29 cellular contexts compared by ENCODE assay signal in the genomic region with DNA sequence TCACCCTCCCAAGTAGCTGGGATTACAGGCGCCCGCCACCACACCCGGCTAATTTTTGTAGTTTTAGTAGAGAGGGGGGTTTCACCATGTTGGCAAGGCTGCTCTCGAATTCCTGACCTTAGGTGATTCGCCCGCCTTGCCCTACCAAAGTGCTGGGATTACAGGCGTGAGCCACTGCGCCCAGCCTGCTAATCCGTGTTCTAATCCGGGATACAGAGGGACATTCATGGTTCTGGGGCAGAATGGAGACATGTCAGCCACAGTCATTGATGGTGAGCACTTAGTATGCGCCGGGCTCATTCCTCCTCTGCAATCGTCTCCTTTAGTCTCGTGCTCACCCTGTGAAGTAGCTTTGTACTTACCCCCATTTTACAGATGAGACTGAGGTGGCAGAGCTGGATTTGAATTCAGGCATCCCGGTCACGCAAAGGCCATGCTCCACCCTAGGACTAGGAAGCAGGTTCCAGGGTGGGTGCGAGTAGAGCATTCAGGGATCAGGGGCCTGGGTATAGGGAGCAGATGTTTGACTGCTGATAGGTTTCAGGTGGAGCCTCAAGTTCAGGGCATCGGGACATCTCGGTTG. TPM values are rescaled to one million over a fixed set of nuclear protein-coding genes. Genes with fewer than 3 reads are reported as not detected.
DNase-seq lines count a peak whose midpoint lies in the region; ATAC-seq and TF ChIP-seq lines count a peak whose summit lies in the region.
"Had no signal": no experiment of that assay in that cellular context is flagged by ENCODE, and none has a peak within 500 bp of the region (broad histone marks: within the 10 kb centered on the region; RNA-seq: fewer than 3 reads in every experiment).

No MANE protein-coding gene starts in this region.

- no peak for DNase-seq in CD8-positive, alpha-beta T cell
- no peak for DNase-seq in WTC11 (ENCODE audit: low spot score)
- peak; percentile 74 for DNase-seq in osteoblast (ENCODE audit: insufficient read length, low spot score, missing footprints)
- no peak for DNase-seq in effector CD8-positive, alpha-beta T cell (lab: John Stamatoyannopoulos, UW)
- no peak for DNase-seq in suprapubic skin (ENCODE audit: low spot score in 2 of 2)
- no peak for DNase-seq in kidney glomerular epithelial cell (lab: John Stamatoyannopoulos, UW)
- DNase-seq: activated CD4-positive, alpha-beta T cell treated with anti-CD3 and anti-CD28 coated beads, Interleukin-2, amount 10 ng/mL, durations not matched to agents 24 days and 14 days; activated gamma-delta T cell; activated T-cell treated with anti-CD3 and anti-CD28 coated beads, Interleukin-2, amount 50 U/mL, for 24 hours; cerebellar nuclear complex; DMS53; esophagus squamous epithelium; foreskin keratinocyte; head of caudate nucleus; kidney; MM.1S; naive thymus-derived CD4-positive, alpha-beta T cell; NCI-H1105 treated with DMSO at 0.1 percent for 48 hours; NCI-H2029; NCI-H524 treated with DMSO at 0.1 percent for 48 hours; occipital lobe; SHP77 treated with DMSO at 0.1 percent for 48 hours; stimulated activated CD4-positive, alpha-beta T cell treated with anti-CD3 and anti-CD28 coated beads, Interleukin-2, amount 100 ng/mL, for 24 hours; T-helper 9 cell had no signal

- no peak overlapping the region for H2AFZ ChIP-seq in osteoblast (ENCODE audit: low read length)

- POLR2A ChIA-PET in CD8-positive, alpha-beta T cell (lab: Charles Lee), result interaction anchor here (0.7 kb wide), 1 partner anchor 8 kb away, joined by 3 read pairs; a partner anchor contains a TSS
- POLR2A ChIA-PET in WTC11 (lab: Charles Lee), result interaction anchor here (1.0 to 3.0 kb wide), 3 partner anchors 8 to 58 kb away, joined by 3 to 18 read pairs (median 3); a partner anchor contains a TSS

- CTCF ChIA-PET in CD8-positive, alpha-beta T cell (lab: Charles Lee), result no interaction called here
- CTCF ChIA-PET in WTC11 (lab: Charles Lee), result interaction anchor here (0.8 to 1.4 kb wide), 3 partner anchors 8 to 49 kb away, joined by 3 to 5 read pairs (median 4); a partner anchor contains a TSS

- no peak overlapping the region for H3K4me3 ChIP-seq in CD8-positive, alpha-beta T cell (ENCODE audit: low read depth, low read length)
- H3K4me3 ChIP-seq in osteoblast (ENCODE audit: insufficient read depth, low read length) (no peak overlapping the region), suprapubic skin (no peak overlapping the region)
- H3K4me3 ChIP-seq: BLaER1, esophagus squamous epithelium, thoracic aorta had no signal

- H3K36me3 Mint-ChIP-seq in CD8-positive, alpha-beta T cell, result peaks cover 15% of the 10 kb centered on the region
- peaks cover 10% of the 10 kb centered on the region; the same call in 1 of the 2 replicates for H3K36me3 Mint-ChIP-seq in WTC11

- H3K27me3 Mint-ChIP-seq in CD8-positive, alpha-beta T cell (ENCODE audit: low read depth), result no peaks in the 10 kb centered on the region
- peaks cover 18% of the 10 kb centered on the region for H3K27me3 Mint-ChIP-seq in WTC11 (ENCODE audit: low read depth)
- H3K27me3 Mint-ChIP-seq: activated CD4-positive, alpha-beta T cell treated with anti-CD3 and anti-CD28 coated beads, Interleukin-2, amount 10 ng/mL, durations not matched to agents 24 days and 14 days; activated T-cell treated with anti-CD3 and anti-CD28 coated beads, Interleukin-2, amount 50 U/mL, for 24 hours; naive thymus-derived CD4-positive, alpha-beta T cell; stimulated activated naive CD8-positive, alpha-beta T cell treated with anti-CD3 and anti-CD28 coated beads, Interleukin-15, Interleukin-2, amounts not matched to agents 100 ng/mL and 50 ng/mL, for 24 hours had no signal

- no peaks in the 10 kb centered on the region for H3K4me1 ChIP-seq in CD8-positive, alpha-beta T cell (ENCODE audit: insufficient read depth, low read length)
- peaks cover 5% of the 10 kb centered on the region for H3K4me1 ChIP-seq in osteoblast (ENCODE audit: insufficient read depth, low read length)
- peaks cover 42% of the 10 kb centered on the region for H3K4me1 ChIP-seq in suprapubic skin
- H3K4me1 ChIP-seq: foreskin keratinocyte had no signal

- peaks cover 4% of the 10 kb centered on the region for H3K36me3 ChIP-seq in CD8-positive, alpha-beta T cell (ENCODE audit: insufficient read depth, low read length)
- H3K36me3 ChIP-seq in osteoblast (ENCODE audit: insufficient read depth, low read length) (peaks cover 18% of the 10 kb centered on the region), suprapubic skin (peaks cover 18% of the 10 kb centered on the region)

- TF ChIP-seq CTCF in 22Rv1 (IDR thresholded peaks at IDR 0.05) (no peak), WTC11 (IDR thresholded peaks at IDR 0.05) (no peak), osteoblast (IDR thresholded peaks at IDR 0.05; ENCODE audit: extremely low read depth, low read depth, low read length) (no peak), suprapubic skin (IDR thresholded peaks at IDR 0.05) (no peak)
- no peak for TF ChIP-seq CTCF in CD8-positive, alpha-beta T cell (IDR thresholded peaks at IDR 0.05)

- peaks cover 3% of the 10 kb centered on the region for H3K4me1 Mint-ChIP-seq in CD8-positive, alpha-beta T cell (ENCODE audit: low read depth)
- peaks cover 22% of the 10 kb centered on the region for H3K4me1 Mint-ChIP-seq in WTC11
- H3K4me1 Mint-ChIP-seq: activated CD4-positive, alpha-beta T cell treated with anti-CD3 and anti-CD28 coated beads, Interleukin-2, amount 10 ng/mL, durations not matched to agents 24 days and 14 days had no signal

- TF ChIP-seq POLR2A in suprapubic skin (IDR thresholded peaks at IDR 0.05), result no peak

- H4K20me1 ChIP-seq in osteoblast (ENCODE audit: insufficient read depth, low read length), result no peaks in the 10 kb centered on the region
- H4K20me1 ChIP-seq: BLaER1 had no signal

- H3K27me3 ChIP-seq in CD8-positive, alpha-beta T cell (ENCODE audit: insufficient read depth, low read length), result no peaks in the 10 kb centered on the region
- H3K27me3 ChIP-seq in osteoblast (ENCODE audit: insufficient read depth, low read length) (no peaks in the 10 kb centered on the region), suprapubic skin (no peaks in the 10 kb centered on the region)
- H3K27me3 ChIP-seq: BLaER1, esophagus squamous epithelium, foreskin keratinocyte had no signal

- H3K9me3 ChIP-seq in CD8-positive, alpha-beta T cell (ENCODE audit: low read length), result no peaks in the 10 kb centered on the region
- H3K9me3 ChIP-seq in osteoblast (ENCODE audit: low read depth, low read length) (no peaks in the 10 kb centered on the region), suprapubic skin (no peaks in the 10 kb centered on the region)
- H3K9me3 ChIP-seq: BLaER1, esophagus squamous epithelium, thoracic aorta had no signal

- H3K27ac ChIP-seq in 22Rv1 (peak overlapping the region; percentile 17; the same call in 1 of the 2 replicates), osteoblast (ENCODE audit: low read depth, low read length) (no peak overlapping the region), suprapubic skin (no peak overlapping the region)
- H3K27ac ChIP-seq in CD8-positive, alpha-beta T cell (ENCODE audit: low read depth, low read length), result no peak overlapping the region
- H3K27ac ChIP-seq: BLaER1, foreskin keratinocyte, KMS-11 had no signal

- WGBS in suprapubic skin, result 66% methylated on average over 19 of the region's 19 CpGs

- intact Hi-C loops in CD8-positive, alpha-beta T cell (cut with DNase I, micrococcal nuclease), result no loop called here

- TF ChIP-seq EP300 in suprapubic skin (IDR thresholded peaks at IDR 0.05), result no peak

- H3K9me3 Mint-ChIP-seq in CD8-positive, alpha-beta T cell, result no peaks in the 10 kb centered on the region
- no peaks in the 10 kb centered on the region for H3K9me3 Mint-ChIP-seq in WTC11
- H3K9me3 Mint-ChIP-seq: activated CD4-positive, alpha-beta T cell treated with anti-CD3 and anti-CD28 coated beads, Interleukin-2, amount 10 ng/mL, durations not matched to agents 24 days and 14 days; activated T-cell treated with anti-CD3 and anti-CD28 coated beads, Interleukin-2, amount 50 U/mL, for 24 hours; stimulated activated naive CD8-positive, alpha-beta T cell treated with anti-CD3 and anti-CD28 coated beads, Interleukin-15, Interleukin-2, amounts not matched to agents 100 ng/mL and 50 ng/mL, for 24 hours had no signal

- peak overlapping the region; percentile 55 for H3K27ac Mint-ChIP-seq in CD8-positive, alpha-beta T cell
- 0 out of 2 replicates have a peak overlapping the region, but pooled peaks have one; percentile 49 for H3K27ac Mint-ChIP-seq in WTC11
- H3K27ac Mint-ChIP-seq: activated CD4-positive, alpha-beta T cell treated with anti-CD3 and anti-CD28 coated beads, Interleukin-2, amount 10 ng/mL, durations not matched to agents 24 days and 14 days; stimulated activated naive CD8-positive, alpha-beta T cell treated with anti-CD3 and anti-CD28 coated beads, Interleukin-15, Interleukin-2, amounts not matched to agents 100 ng/mL and 50 ng/mL, for 24 hours had no signal

- H3K4me2 ChIP-seq in osteoblast (ENCODE audit: insufficient read depth, low read length), result no peak overlapping the region
- H3K4me2 ChIP-seq: BLaER1, KMS-11 had no signal

- H3K4me3 Mint-ChIP-seq in CD8-positive, alpha-beta T cell, result no peak overlapping the region
- H3K4me3 Mint-ChIP-seq in WTC11, result no peak overlapping the region
- H3K4me3 Mint-ChIP-seq: activated CD4-positive, alpha-beta T cell treated with anti-CD3 and anti-CD28 coated beads, Interleukin-2, amount 10 ng/mL, durations not matched to agents 24 days and 14 days; activated T-cell treated with anti-CD3 and anti-CD28 coated beads, Interleukin-2, amount 50 U/mL, for 24 hours; naive thymus-derived CD4-positive, alpha-beta T cell; stimulated activated naive CD8-positive, alpha-beta T cell treated with anti-CD3 and anti-CD28 coated beads, Interleukin-15, Interleukin-2, amounts not matched to agents 100 ng/mL and 50 ng/mL, for 24 hours had no signal

- no peaks in the 10 kb centered on the region for H3K79me2 ChIP-seq in osteoblast (ENCODE audit: insufficient read depth, low read length)

- no peak for ATAC-seq in CD8-positive, alpha-beta T cell
- ATAC-seq in WTC11, result no peak
- ATAC-seq: foreskin keratinocyte; naive thymus-derived CD4-positive, alpha-beta T cell had no signal

RNA-seq across cellular contexts. Expression of a gene that starts 8.2 kb away (rescaled TPM):
- 1 to 10 TPM; 3.6 to 4.9 TPM for total RNA-seq in CD8-positive, alpha-beta T cell
- total RNA-seq in WTC11 (2021), result 11.4 to 17.9 TPM (median 15.7 TPM) in 3 replicates
- total RNA-seq in osteoblast, result 23.9 and 31.8 TPM in 2 replicates
- 10 to 100 TPM; 12.9 to 28.8 (median 18.6) TPM for total RNA-seq in suprapubic skin

RNA-seq across cellular contexts. Expression of a gene that starts 10.3 kb away (rescaled TPM):
- total RNA-seq in CD8-positive, alpha-beta T cell, result 10 to 100 TPM; 30.2 to 33.3 TPM
- total RNA-seq in WTC11 (2021) (103 to 109 TPM (median 105 TPM) in 3 replicates), osteoblast (12.1 and 14.8 TPM in 2 replicates), suprapubic skin (10 to 100 TPM; 22.1 to 36.9 (median 28.5) TPM)

RNA-seq across cellular contexts. Expression of a gene that starts 34.0 kb away (rescaled TPM):
- total RNA-seq in CD8-positive, alpha-beta T cell, result 10 to 100 TPM; 92.0 to 99.5 TPM
- total RNA-seq in WTC11 (2021) (149 to 165 TPM (median 154 TPM) in 3 replicates), osteoblast (48.5 and 54.2 TPM in 2 replicates), suprapubic skin (100 to 1,000 TPM in 1 of 4 donors, 10 to 100 TPM in 3; 61.3 to 164 (median 81.0) TPM)

RNA-seq across cellular contexts. Expression of a gene that starts 34.0 kb away (rescaled TPM):
- total RNA-seq in CD8-positive, alpha-beta T cell, result 10 to 100 TPM; 13.1 to 14.7 TPM
- total RNA-seq in WTC11 (2021), result 139 to 146 TPM (median 140 TPM) in 3 replicates
- total RNA-seq in osteoblast, result 4.4 and 5.1 TPM in 2 replicates
- 10 to 100 TPM in 1 of 4 donors, 1 to 10 TPM in 3; 3.1 to 28.0 (median 7.5) TPM for total RNA-seq in suprapubic skin
- total RNA-seq: occipital lobe had no signal

RNA-seq across cellular contexts. Expression of a gene that starts 40.7 kb away (rescaled TPM):
- 10 to 100 TPM; 26.2 to 28.9 TPM for total RNA-seq in CD8-positive, alpha-beta T cell
- total RNA-seq in WTC11 (2021), result 78.6 to 86.1 TPM (median 83.3 TPM) in 3 replicates
- 2.2 and 2.9 TPM in 2 replicates for total RNA-seq in osteoblast
- 10 to 100 TPM; 24.6 to 50.3 (median 38.9) TPM for total RNA-seq in suprapubic skin
